Comparison of ENCODE assay signal across 8 cellular contexts in the genomic region with DNA sequence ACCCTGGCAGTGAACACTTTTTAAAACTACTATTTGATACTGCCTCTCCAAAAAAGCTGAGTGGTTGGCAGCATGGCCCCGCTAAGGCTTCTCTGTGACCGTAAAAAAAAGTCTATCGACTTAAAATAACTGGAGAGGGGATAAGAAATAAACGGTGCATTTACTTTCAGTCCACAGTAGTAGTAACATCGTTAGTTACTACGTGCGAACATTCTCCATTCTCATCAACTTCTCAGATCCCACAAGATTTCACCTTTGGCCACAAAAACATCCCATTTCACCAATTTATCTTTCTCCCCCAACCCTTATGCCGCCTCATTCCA. TPM values are rescaled to one million over a fixed set of nuclear protein-coding genes. Genes with fewer than 3 reads are reported as not detected.
DNase-seq lines count a peak whose midpoint lies in the region; ATAC-seq lines count a peak whose summit lies in the region.

No MANE protein-coding gene starts in this region.

- 30% methylated on average over 8 of the region's 8 CpGs for WGBS in right cardiac atrium

- POLR2A ChIA-PET in activated CD4-positive, alpha-beta memory T cell treated with anti-CD3 and anti-CD28 coated beads for 36 hours (lab: Charles Lee), result interaction anchor here (1.1 to 1.3 kb wide), 3 partner anchors 23 to 104 kb away, joined by 4 to 6 read pairs (median 5); partner anchors contain the start of genes BBS7 and CCNA2

- intact Hi-C loops in activated CD4-positive, alpha-beta memory T cell treated with anti-CD3 and anti-CD28 coated beads for 36 hours (cut with micrococcal nuclease), result loop anchor here (10.0 kb wide), 1 partner anchor 1594 kb away; the partner anchor contains the start of gene SPRY1
- intact Hi-C loops in right cardiac atrium (cut with DNase I), result no loop called here

- peak overlapping the region; percentile 90 for H3K4me3 ChIP-seq in right cardiac atrium (ENCODE audit: low read length)

- H3K4me3 Mint-ChIP-seq in activated CD4-positive, alpha-beta memory T cell treated with anti-CD3 and anti-CD28 coated beads for 36 hours, result peak overlapping the region; percentile 84
- H3K4me3 Mint-ChIP-seq in stimulated activated naive B cell treated with anti-CD40 and anti-IgM and Interleukin-4, amounts not matched to agents 10 μg/mL and 1 μg/mL and 100 μg/mL, for 72 hours, result peak overlapping the region; percentile 86 to 90

- peak overlapping the region; percentile 94 for H3K27ac Mint-ChIP-seq in activated CD4-positive, alpha-beta memory T cell treated with anti-CD3 and anti-CD28 coated beads for 36 hours
- peak overlapping the region; percentile 97 for H3K27ac Mint-ChIP-seq in stimulated activated naive B cell treated with anti-CD40 and anti-IgM and Interleukin-4, amounts not matched to agents 10 μg/mL and 1 μg/mL and 100 μg/mL, for 72 hours

- peak; percentile 8 to 17 for ATAC-seq in activated CD4-positive, CD25-positive, alpha-beta regulatory T cell treated with anti-CD3 and anti-CD28 coated beads, Interleukin-2, amount 50 U/mL, for 24 hours
- peak; percentile 29 for ATAC-seq in HG03066 (IDR thresholded peaks at IDR 0.05; ENCODE audit: low read depth, unreplicated experiment)
- ATAC-seq in right cardiac atrium, result peak; percentile 22 to 32
- peak; percentile 35 to 47 for ATAC-seq in stimulated activated naive B cell treated with anti-CD40 and anti-IgM and Interleukin-4, amounts not matched to agents 10 μg/mL and 1 μg/mL and 100 μg/mL, for 72 hours (replicated peaks)

- CTCF ChIA-PET in activated CD4-positive, alpha-beta memory T cell treated with anti-CD3 and anti-CD28 coated beads for 36 hours (lab: Charles Lee), result no interaction called here

- H3K36me3 Mint-ChIP-seq in activated CD4-positive, alpha-beta memory T cell treated with anti-CD3 and anti-CD28 coated beads for 36 hours, result peaks cover 26% of the 10 kb centered on the region
- peaks cover 8 to 10% of the 10 kb centered on the region in 2 donors for H3K36me3 Mint-ChIP-seq in stimulated activated naive B cell treated with anti-CD40 and anti-IgM and Interleukin-4, amounts not matched to agents 10 μg/mL and 1 μg/mL and 100 μg/mL, for 72 hours

- H3K9me3 Mint-ChIP-seq in activated CD4-positive, alpha-beta memory T cell treated with anti-CD3 and anti-CD28 coated beads for 36 hours, result no peaks in the 10 kb centered on the region
- no peaks in the 10 kb centered on the region for H3K9me3 Mint-ChIP-seq in stimulated activated naive B cell treated with anti-CD40 and anti-IgM and Interleukin-4, amounts not matched to agents 10 μg/mL and 1 μg/mL and 100 μg/mL, for 72 hours

- DNase-seq in activated CD4-positive, CD25-positive, alpha-beta regulatory T cell (lab: John Stamatoyannopoulos, UW), result no peak
- DNase-seq in activated CD4-positive, alpha-beta memory T cell treated with anti-CD3 and anti-CD28 coated beads for 36 hours, result no peak
- no peak for DNase-seq in right cardiac atrium
- no peak for DNase-seq in stimulated activated naive B cell treated with anti-CD40 and anti-IgM and Interleukin-4, amounts not matched to agents 10 μg/mL and 1 μg/mL and 100 μg/mL, for 72 hours
- no peak for DNase-seq in epidermal melanocyte (ENCODE audit: insufficient read length, low spot score)
- DNase-seq in HK-2 (ENCODE audit: unreplicated experiment), result no peak

- H3K27ac ChIP-seq in right cardiac atrium (ENCODE audit: low read length), result peak overlapping the region; percentile 96

- H3K4me1 Mint-ChIP-seq in activated CD4-positive, alpha-beta memory T cell treated with anti-CD3 and anti-CD28 coated beads for 36 hours (ENCODE audit: low read depth), result peaks cover 48% of the 10 kb centered on the region
- H3K4me1 Mint-ChIP-seq in stimulated activated naive B cell treated with anti-CD40 and anti-IgM and Interleukin-4, amounts not matched to agents 10 μg/mL and 1 μg/mL and 100 μg/mL, for 72 hours, result peaks cover 10 to 30% of the 10 kb centered on the region in 2 donors

- H3K27me3 Mint-ChIP-seq in activated CD4-positive, alpha-beta memory T cell treated with anti-CD3 and anti-CD28 coated beads for 36 hours, result no peaks in the 10 kb centered on the region
- peaks cover 0 to under 1% of the 10 kb centered on the region in 2 donors for H3K27me3 Mint-ChIP-seq in stimulated activated naive B cell treated with anti-CD40 and anti-IgM and Interleukin-4, amounts not matched to agents 10 μg/mL and 1 μg/mL and 100 μg/mL, for 72 hours

- no peaks in the 10 kb centered on the region for H3K27me3 ChIP-seq in right cardiac atrium (ENCODE audit: control insufficient read depth, insufficient read depth)

- H3K4me1 ChIP-seq in right cardiac atrium (ENCODE audit: control insufficient read depth, insufficient read depth, low read length), result no peaks in the 10 kb centered on the region

- no peaks in the 10 kb centered on the region for H3K9me3 ChIP-seq in right cardiac atrium (ENCODE audit: control insufficient read depth, low read length)

RNA-seq across cellular contexts. Expression of gene EXOSC9, which starts 0.5 kb away (rescaled TPM):
- 10 to 100 TPM; 65.9 to 68.0 TPM for total RNA-seq in activated CD4-positive, alpha-beta memory T cell treated with anti-CD3 and anti-CD28 coated beads for 36 hours
- 10 to 100 TPM; 11.1 to 16.5 (median 13.0) TPM for total RNA-seq in right cardiac atrium
- polyA plus RNA-seq in right cardiac atrium, result 19.9 TPM

RNA-seq across cellular contexts. Expression of gene CCNA2, which starts 23.1 kb away (rescaled TPM):
- total RNA-seq in activated CD4-positive, alpha-beta memory T cell treated with anti-CD3 and anti-CD28 coated beads for 36 hours, result 100 to 1,000 TPM in 1 of 2 experiments, 10 to 100 TPM in 1; 98.2 to 100 TPM
- 1 to 10 TPM in 2 of 4 donors, under 1 TPM in 2; 0.36 to 1.7 (median 1.1) TPM for total RNA-seq in right cardiac atrium
- polyA plus RNA-seq in right cardiac atrium, result 0.43 TPM

RNA-seq across cellular contexts. Expression of gene SMIM43, which starts 35.6 kb away (rescaled TPM):
- not detected for total RNA-seq in activated CD4-positive, alpha-beta memory T cell treated with anti-CD3 and anti-CD28 coated beads for 36 hours
- total RNA-seq in right cardiac atrium, result under 1 TPM in 1 of 4 donors, not detected in 3; 0.12 TPM
- 0.07 TPM for polyA plus RNA-seq in right cardiac atrium

Comparison
In these comparisons a context has a peak if more than half of its experiments do, and no peak if none do; other contexts are left out.
1. RNA of gene CCNA2, which starts 23.1 kb away (total RNA-seq): 98.2 to 100 TPM in activated CD4-positive, alpha-beta memory T cell treated with anti-CD3 and anti-CD28 coated beads for 36 hours; 0.36 to 1.7 TPM in right cardiac atrium; every median in the first group is over 10 times any median in the second.
2. Peak in every context shown above with its lines, with median percentiles within 50 percentile points of each other: ATAC-seq.